In the genomic region with DNA sequence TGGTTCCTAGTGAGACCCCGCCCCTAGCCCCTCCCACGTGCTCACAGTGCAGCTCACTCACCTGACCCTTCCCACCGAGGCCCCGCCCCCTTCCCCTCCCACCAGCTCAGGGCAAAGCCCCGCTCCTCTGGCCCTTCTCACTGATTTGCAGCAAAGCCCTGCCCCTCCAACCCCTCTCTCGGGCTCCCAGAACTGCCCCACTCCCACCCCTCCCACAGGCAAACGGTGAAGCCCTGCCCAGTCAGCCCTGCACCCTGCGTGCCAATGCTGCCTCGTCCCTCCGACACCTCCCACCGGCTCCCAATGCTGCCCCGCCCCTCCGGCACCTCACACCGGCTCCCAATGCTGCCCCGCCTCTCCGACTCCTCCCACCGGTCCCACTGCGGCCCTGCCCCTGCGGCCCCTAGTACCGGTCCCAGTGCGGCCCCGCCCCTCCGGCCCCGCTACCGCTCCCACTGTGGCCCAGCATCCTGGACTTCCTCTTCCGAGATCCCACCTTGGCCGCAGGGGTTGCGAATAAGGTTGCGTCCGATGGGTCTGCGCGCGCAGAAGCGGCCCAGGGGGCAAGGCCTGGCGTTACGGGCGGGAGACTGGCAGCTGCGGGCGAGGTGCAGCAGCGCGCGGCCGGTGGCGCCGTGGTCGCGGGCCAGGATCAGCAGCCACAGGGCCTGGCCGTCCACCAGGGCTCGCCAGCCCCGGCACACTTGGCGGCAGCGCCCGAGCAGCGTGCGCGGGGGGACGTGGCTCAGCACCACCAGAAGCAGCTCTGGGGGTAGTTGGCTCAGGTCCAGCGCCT, we compare ENCODE assay signal across 1 cellular context.
A peak's percentile ranks its signal among the peaks of the same experiment; 100 is the strongest.
TF ChIP-seq lines count a peak whose summit lies in the region.

No MANE protein-coding gene starts in this region.

TF ChIP-seq in HEK293, 187 proteins besides CTCF, POLR2A, EP300 and RAD21 (continued from another document and continues in another):
- TF ChIP-seq, protein P1, sequence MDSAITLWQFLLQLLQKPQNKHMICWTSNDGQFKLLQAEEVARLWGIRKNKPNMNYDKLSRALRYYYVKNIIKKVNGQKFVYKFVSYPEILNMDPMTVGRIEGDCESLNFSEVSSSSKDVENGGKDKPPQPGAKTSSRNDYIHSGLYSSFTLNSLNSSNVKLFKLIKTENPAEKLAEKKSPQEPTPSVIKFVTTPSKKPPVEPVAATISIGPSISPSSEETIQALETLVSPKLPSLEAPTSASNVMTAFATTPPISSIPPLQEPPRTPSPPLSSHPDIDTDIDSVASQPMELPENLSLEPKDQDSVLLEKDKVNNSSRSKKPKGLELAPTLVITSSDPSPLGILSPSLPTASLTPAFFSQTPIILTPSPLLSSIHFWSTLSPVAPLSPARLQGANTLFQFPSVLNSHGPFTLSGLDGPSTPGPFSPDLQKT (IDR thresholded peaks at IDR 0.05; ENCODE audit: borderline replicate concordance, low read depth, low read length), result no peak
- TF ChIP-seq, protein P2, sequence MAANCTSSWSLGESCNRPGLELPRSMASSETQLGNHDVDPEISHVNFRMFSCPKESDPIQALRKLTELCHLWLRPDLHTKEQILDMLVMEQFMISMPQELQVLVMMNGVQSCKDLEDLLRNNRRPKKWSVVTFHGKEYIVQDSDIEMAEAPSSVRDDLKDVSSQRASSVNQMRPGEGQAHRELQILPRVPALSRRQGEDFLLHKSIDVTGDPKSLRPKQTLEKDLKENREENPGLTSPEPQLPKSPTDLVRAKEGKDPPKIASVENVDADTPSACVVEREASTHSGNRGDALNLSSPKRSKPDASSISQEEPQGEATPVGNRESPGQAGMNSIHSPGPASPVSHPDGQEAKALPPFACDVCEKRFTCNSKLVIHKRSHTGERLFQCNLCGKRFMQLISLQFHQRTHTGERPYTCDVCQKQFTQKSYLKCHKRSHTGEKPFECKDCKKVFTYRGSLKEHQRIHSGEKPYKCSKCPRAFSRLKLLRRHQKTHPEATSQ (tag by site-specific recombination; IDR thresholded peaks at IDR 0.05), result peak; percentile 93
- TF ChIP-seq ZNF610 (tag by site-specific recombination; IDR thresholded peaks at IDR 0.05; ENCODE audit: borderline replicate concordance), result peak; percentile 96
- TF ChIP-seq, protein P3, sequence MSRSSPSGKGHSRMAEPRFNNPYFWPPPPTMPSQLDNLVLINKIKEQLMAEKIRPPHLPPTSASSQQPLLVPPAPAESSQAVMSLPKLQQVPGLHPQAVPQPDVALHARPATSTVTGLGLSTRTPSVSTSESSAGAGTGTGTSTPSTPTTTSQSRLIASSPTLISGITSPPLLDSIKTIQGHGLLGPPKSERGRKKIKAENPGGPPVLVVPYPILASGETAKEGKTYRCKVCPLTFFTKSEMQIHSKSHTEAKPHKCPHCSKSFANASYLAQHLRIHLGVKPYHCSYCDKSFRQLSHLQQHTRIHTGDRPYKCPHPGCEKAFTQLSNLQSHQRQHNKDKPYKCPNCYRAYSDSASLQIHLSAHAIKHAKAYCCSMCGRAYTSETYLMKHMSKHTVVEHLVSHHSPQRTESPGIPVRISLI (tag by site-specific recombination; IDR thresholded peaks at IDR 0.05), result no peak
- TF ChIP-seq KLF10 (tag by site-specific recombination; IDR thresholded peaks at IDR 0.05), result peak; percentile 73; the same call in 1 of the 2 replicates
- TF ChIP-seq ZNF132 (tag by site-specific recombination; IDR thresholded peaks at IDR 0.05; ENCODE audit: borderline replicate concordance), result no peak
- no peak for TF ChIP-seq ZBTB7A (tag by site-specific recombination; IDR thresholded peaks at IDR 0.05; ENCODE audit: low read depth)
- TF ChIP-seq, protein P4, sequence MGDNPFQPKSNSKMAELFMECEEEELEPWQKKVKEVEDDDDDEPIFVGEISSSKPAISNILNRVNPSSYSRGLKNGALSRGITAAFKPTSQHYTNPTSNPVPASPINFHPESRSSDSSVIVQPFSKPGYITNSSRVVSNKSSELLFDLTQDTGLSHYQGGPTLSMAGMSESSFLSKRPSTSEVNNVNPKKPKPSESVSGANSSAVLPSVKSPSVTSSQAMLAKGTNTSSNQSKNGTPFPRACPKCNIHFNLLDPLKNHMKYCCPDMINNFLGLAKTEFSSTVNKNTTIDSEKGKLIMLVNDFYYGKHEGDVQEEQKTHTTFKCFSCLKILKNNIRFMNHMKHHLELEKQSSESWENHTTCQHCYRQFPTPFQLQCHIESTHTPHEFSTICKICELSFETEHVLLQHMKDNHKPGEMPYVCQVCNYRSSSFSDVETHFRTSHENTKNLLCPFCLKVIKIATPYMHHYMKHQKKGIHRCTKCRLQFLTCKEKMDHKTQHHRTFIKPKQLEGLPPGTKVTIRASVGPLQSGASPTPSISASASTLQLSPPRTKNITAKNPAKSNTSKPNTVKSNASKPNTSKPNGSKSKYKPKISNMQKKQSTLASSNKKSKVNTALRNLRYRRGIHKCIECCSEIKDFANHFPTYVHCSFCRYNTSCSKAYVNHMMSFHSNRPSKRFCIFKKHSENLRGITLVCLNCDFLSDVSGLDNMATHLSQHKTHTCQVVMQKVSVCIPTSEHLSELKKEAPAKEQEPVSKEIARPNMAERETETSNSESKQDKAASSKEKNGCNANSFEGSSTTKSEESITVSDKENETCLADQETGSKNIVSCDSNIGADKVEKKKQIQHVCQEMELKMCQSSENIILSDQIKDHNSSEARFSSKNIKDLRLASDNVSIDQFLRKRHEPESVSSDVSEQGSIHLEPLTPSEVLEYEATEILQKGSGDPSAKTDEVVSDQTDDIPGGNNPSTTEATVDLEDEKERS (tag by site-specific recombination; IDR thresholded peaks at IDR 0.05), result no peak
- peak; percentile 81 for TF ChIP-seq SP7 (tag by site-specific recombination; IDR thresholded peaks at IDR 0.05)
- TF ChIP-seq, protein P5, sequence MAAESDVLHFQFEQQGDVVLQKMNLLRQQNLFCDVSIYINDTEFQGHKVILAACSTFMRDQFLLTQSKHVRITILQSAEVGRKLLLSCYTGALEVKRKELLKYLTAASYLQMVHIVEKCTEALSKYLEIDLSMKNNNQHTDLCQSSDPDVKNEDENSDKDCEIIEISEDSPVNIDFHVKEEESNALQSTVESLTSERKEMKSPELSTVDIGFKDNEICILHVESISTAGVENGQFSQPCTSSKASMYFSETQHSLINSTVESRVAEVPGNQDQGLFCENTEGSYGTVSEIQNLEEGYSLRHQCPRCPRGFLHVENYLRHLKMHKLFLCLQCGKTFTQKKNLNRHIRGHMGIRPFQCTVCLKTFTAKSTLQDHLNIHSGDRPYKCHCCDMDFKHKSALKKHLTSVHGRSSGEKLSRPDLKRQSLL (tag by site-specific recombination; IDR thresholded peaks at IDR 0.05), result peak; percentile 33; the same call in 1 of the 2 replicates
- TF ChIP-seq ZNF302 (tag by site-specific recombination; IDR thresholded peaks at IDR 0.05; ENCODE audit: low read depth), result no peak
- TF ChIP-seq YY2 (tag by site-specific recombination; IDR thresholded peaks at IDR 0.05), result no peak
- TF ChIP-seq GLI4 (tag by site-specific recombination; IDR thresholded peaks at IDR 0.05), result no peak
- no peak for TF ChIP-seq TRIM28 (IDR thresholded peaks at IDR 0.05; ENCODE audit: borderline replicate concordance, low read length)
- peak; percentile 79 for TF ChIP-seq ZNF2 (tag by site-specific recombination; IDR thresholded peaks at IDR 0.05)
- no peak for TF ChIP-seq ZNF548 (tag by site-specific recombination; IDR thresholded peaks at IDR 0.05)
- TF ChIP-seq ZNF211 (tag by site-specific recombination; IDR thresholded peaks at IDR 0.05; ENCODE audit: low read depth), result no peak
- peak; percentile 100 for TF ChIP-seq KLF9 (tag by site-specific recombination; IDR thresholded peaks at IDR 0.05; ENCODE audit: low read depth)
- TF ChIP-seq ZFHX2 (tag by site-specific recombination; conservative IDR thresholded peaks at IDR 0.05), result peak; percentile 85
- TF ChIP-seq ZEB2 (tag by site-specific recombination; IDR thresholded peaks at IDR 0.05), result peak; percentile 97
- TF ChIP-seq, protein P6, sequence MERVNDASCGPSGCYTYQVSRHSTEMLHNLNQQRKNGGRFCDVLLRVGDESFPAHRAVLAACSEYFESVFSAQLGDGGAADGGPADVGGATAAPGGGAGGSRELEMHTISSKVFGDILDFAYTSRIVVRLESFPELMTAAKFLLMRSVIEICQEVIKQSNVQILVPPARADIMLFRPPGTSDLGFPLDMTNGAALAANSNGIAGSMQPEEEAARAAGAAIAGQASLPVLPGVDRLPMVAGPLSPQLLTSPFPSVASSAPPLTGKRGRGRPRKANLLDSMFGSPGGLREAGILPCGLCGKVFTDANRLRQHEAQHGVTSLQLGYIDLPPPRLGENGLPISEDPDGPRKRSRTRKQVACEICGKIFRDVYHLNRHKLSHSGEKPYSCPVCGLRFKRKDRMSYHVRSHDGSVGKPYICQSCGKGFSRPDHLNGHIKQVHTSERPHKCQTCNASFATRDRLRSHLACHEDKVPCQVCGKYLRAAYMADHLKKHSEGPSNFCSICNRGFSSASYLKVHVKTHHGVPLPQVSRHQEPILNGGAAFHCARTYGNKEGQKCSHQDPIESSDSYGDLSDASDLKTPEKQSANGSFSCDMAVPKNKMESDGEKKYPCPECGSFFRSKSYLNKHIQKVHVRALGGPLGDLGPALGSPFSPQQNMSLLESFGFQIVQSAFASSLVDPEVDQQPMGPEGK (tag by site-specific recombination; IDR thresholded peaks at IDR 0.05), result peak; percentile 99
- TF ChIP-seq, protein P7, sequence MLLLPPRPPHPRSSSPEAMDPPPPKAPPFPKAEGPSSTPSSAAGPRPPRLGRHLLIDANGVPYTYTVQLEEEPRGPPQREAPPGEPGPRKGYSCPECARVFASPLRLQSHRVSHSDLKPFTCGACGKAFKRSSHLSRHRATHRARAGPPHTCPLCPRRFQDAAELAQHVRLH (tag by site-specific recombination; IDR thresholded peaks at IDR 0.05), result peak; percentile 66; the same call in 1 of the 2 replicates
- peak; percentile 90 for TF ChIP-seq ZNF501 (tag by site-specific recombination; IDR thresholded peaks at IDR 0.05)
- peak; percentile 76 for TF ChIP-seq ZNF391 (tag by site-specific recombination; IDR thresholded peaks at IDR 0.05; ENCODE audit: borderline replicate concordance, low read depth)
- TF ChIP-seq, protein P8, sequence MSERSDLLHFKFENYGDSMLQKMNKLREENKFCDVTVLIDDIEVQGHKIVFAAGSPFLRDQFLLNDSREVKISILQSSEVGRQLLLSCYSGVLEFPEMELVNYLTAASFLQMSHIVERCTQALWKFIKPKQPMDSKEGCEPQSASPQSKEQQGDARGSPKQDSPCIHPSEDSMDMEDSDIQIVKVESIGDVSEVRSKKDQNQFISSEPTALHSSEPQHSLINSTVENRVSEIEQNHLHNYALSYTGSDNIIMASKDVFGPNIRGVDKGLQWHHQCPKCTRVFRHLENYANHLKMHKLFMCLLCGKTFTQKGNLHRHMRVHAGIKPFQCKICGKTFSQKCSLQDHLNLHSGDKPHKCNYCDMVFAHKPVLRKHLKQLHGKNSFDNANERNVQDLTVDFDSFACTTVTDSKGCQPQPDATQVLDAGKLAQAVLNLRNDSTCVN (tag by site-specific recombination; optimal IDR thresholded peaks at IDR 0.05), result peak; percentile 95
- TF ChIP-seq, protein P9, sequence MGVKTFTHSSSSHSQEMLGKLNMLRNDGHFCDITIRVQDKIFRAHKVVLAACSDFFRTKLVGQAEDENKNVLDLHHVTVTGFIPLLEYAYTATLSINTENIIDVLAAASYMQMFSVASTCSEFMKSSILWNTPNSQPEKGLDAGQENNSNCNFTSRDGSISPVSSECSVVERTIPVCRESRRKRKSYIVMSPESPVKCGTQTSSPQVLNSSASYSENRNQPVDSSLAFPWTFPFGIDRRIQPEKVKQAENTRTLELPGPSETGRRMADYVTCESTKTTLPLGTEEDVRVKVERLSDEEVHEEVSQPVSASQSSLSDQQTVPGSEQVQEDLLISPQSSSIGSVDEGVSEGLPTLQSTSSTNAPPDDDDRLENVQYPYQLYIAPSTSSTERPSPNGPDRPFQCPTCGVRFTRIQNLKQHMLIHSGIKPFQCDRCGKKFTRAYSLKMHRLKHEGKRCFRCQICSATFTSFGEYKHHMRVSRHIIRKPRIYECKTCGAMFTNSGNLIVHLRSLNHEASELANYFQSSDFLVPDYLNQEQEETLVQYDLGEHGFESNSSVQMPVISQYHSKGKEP (tag by site-specific recombination; IDR thresholded peaks at IDR 0.05), result peak; percentile 72
- TF ChIP-seq SP3 (tag by site-specific recombination; IDR thresholded peaks at IDR 0.05), result peak; percentile 100
- TF ChIP-seq, protein P10, sequence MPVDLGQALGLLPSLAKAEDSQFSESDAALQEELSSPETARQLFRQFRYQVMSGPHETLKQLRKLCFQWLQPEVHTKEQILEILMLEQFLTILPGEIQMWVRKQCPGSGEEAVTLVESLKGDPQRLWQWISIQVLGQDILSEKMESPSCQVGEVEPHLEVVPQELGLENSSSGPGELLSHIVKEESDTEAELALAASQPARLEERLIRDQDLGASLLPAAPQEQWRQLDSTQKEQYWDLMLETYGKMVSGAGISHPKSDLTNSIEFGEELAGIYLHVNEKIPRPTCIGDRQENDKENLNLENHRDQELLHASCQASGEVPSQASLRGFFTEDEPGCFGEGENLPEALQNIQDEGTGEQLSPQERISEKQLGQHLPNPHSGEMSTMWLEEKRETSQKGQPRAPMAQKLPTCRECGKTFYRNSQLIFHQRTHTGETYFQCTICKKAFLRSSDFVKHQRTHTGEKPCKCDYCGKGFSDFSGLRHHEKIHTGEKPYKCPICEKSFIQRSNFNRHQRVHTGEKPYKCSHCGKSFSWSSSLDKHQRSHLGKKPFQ (tag by site-specific recombination; IDR thresholded peaks at IDR 0.05), result peak; percentile 100
- TF ChIP-seq, protein P11, sequence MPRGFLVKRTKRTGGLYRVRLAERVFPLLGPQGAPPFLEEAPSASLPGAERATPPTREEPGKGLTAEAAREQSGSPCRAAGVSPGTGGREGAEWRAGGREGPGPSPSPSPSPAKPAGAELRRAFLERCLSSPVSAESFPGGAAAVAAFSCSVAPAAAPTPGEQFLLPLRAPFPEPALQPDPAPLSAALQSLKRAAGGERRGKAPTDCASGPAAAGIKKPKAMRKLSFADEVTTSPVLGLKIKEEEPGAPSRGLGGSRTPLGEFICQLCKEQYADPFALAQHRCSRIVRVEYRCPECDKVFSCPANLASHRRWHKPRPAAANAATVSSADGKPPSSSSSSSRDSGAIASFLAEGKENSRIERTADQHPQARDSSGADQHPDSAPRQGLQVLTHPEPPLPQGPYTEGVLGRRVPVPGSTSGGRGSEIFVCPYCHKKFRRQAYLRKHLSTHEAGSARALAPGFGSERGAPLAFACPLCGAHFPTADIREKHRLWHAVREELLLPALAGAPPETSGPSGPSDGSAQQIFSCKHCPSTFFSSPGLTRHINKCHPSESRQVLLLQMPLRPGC (tag by site-specific recombination; IDR thresholded peaks at IDR 0.05), result no peak; the same call in 1 of the 2 replicates
- TF ChIP-seq ZNF366 (tag by site-specific recombination; conservative IDR thresholded peaks at IDR 0.05), result 0 out of 2 replicates have a peak, but pooled peaks have one; percentile 5
- no peak for TF ChIP-seq ZNF654 (tag by site-specific recombination; IDR thresholded peaks at IDR 0.05; ENCODE audit: low read depth)
- TF ChIP-seq ZNF785 (tag by site-specific recombination; IDR thresholded peaks at IDR 0.05), result peak; percentile 75; the same call in 1 of the 2 replicates
- TF ChIP-seq SALL2 (tag by site-specific recombination; IDR thresholded peaks at IDR 0.05; ENCODE audit: borderline replicate concordance), result no peak; the same call in 1 of the 2 replicates
- TF ChIP-seq, protein P12, sequence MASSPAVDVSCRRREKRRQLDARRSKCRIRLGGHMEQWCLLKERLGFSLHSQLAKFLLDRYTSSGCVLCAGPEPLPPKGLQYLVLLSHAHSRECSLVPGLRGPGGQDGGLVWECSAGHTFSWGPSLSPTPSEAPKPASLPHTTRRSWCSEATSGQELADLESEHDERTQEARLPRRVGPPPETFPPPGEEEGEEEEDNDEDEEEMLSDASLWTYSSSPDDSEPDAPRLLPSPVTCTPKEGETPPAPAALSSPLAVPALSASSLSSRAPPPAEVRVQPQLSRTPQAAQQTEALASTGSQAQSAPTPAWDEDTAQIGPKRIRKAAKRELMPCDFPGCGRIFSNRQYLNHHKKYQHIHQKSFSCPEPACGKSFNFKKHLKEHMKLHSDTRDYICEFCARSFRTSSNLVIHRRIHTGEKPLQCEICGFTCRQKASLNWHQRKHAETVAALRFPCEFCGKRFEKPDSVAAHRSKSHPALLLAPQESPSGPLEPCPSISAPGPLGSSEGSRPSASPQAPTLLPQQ (tag by site-specific recombination; IDR thresholded peaks at IDR 0.05), result peak; percentile 88
- TF ChIP-seq HOXA7 (CRISPR knock-in tag; IDR thresholded peaks at IDR 0.05; ENCODE audit: borderline replicate concordance), result no peak
